ENCODE assay signal across 8 cellular contexts in genomic region chr1:159923203-159924024, GRCh38. TPM values are rescaled to one million over a fixed set of nuclear protein-coding genes. Genes with fewer than 3 reads are reported as not detected.
DNase-seq lines count a peak whose midpoint lies in the region; ATAC-seq and TF ChIP-seq lines count a peak whose summit lies in the region.

No MANE protein-coding gene starts in this region.

- no TSS peak for BruUV-seq in Caco-2 (replicated peaks; lab: Mats Ljungman, UMichigan)

- H3K36me3 Mint-ChIP-seq in Caco-2 (ENCODE audit: insufficient read depth, unreplicated experiment) = peaks cover 69% of the 10 kb centered on the region
- H3K36me3 Mint-ChIP-seq in activated naive CD4-positive, alpha-beta T cell treated with anti-CD3 and anti-CD28 coated beads for 36 hours (ENCODE audit: low read depth) = peaks cover 35% of the 10 kb centered on the region

- intact Hi-C loops in Caco-2 (cut with micrococcal nuclease; ENCODE audit: unreplicated experiment) = loop anchor here (2.0 kb wide), 1 partner anchor 23 kb away; the partner anchor contains the start of gene CFAP45
- intact Hi-C loops in activated naive CD4-positive, alpha-beta T cell treated with anti-CD3 and anti-CD28 coated beads for 36 hours (cut with micrococcal nuclease) = loop anchor here (1.0 to 10.0 kb wide), 8 partner anchors 31 to 881 kb away; partner anchors contain the start of genes AIM2, CD84, DCAF8 and PEA15
- intact Hi-C loops in heart left ventricle (cut with DNase I) = loop anchor here in 7 of 10 donors (2.0 to 10.0 kb wide), 4 partner anchors 33 to 909 kb away; no protein-coding TSS in a partner anchor
- intact Hi-C loops in aorta (cut with DNase I) = loop anchor here in 1 of 2 donors (2.0 to 10.0 kb wide), 3 partner anchors 69 to 291 kb away; partner anchors contain the start of gene IGSF8

- H3K36me3 ChIP-seq in Caco-2 (ENCODE audit: control insufficient read depth, insufficient read depth, low read length) = peaks cover 4% of the 10 kb centered on the region
- H3K36me3 ChIP-seq in HUES48 (ENCODE audit: control insufficient read depth, insufficient read depth, low read length) = peaks cover 40% of the 10 kb centered on the region
- peaks cover 14% of the 10 kb centered on the region; the same call in 1 of the 2 replicates for H3K36me3 ChIP-seq in SJCRH30
- H3K36me3 ChIP-seq in heart left ventricle = peaks cover 0 to 32% (median 26%) of the 10 kb centered on the region in 9 donors
- peaks cover 2 to 8% of the 10 kb centered on the region in 2 donors for H3K36me3 ChIP-seq in aorta (ENCODE audit: control insufficient read depth in 1 of 2, insufficient read depth in 2 of 2, low read length in 1 of 2)

- DNase-seq in Caco-2 = peak in 1 of 2 experiments; percentile 62
- peak; percentile 81 for DNase-seq in SJCRH30
- peak; percentile 94 for DNase-seq in activated naive CD4-positive, alpha-beta T cell treated with anti-CD3 and anti-CD28 coated beads for 36 hours
- DNase-seq in heart left ventricle = peak; percentile 89 to 93 (median 92)
- peak; percentile 70 for DNase-seq in retina
- DNase-seq in aorta = peak; percentile 93

- peak overlapping the region; percentile 98 for H3K27ac Mint-ChIP-seq in Caco-2 (ENCODE audit: unreplicated experiment)
- H3K27ac Mint-ChIP-seq in activated naive CD4-positive, alpha-beta T cell treated with anti-CD3 and anti-CD28 coated beads for 36 hours = peak overlapping the region; percentile 93

- H3K27me3 ChIP-seq in Caco-2 (replicated peaks; ENCODE audit: control insufficient read depth, insufficient read depth, low read length) = no peaks in the 10 kb centered on the region
- peaks cover 18% of the 10 kb centered on the region for H3K27me3 ChIP-seq in HUES48 (ENCODE audit: control insufficient read depth, insufficient read depth, low read length)
- H3K27me3 ChIP-seq in SJCRH30 = peaks cover 8% of the 10 kb centered on the region; the same call in 1 of the 2 replicates
- H3K27me3 ChIP-seq in heart left ventricle = no peaks in the 10 kb centered on the region
- H3K27me3 ChIP-seq in aorta (ENCODE audit: control insufficient read depth in 1 of 2, insufficient read depth in 2 of 2, low read length in 1 of 2) = no peaks in the 10 kb centered on the region

- peak overlapping the region; percentile 74 for H3K4me3 Mint-ChIP-seq in Caco-2 (ENCODE audit: unreplicated experiment)
- peak overlapping the region; percentile 91 for H3K4me3 Mint-ChIP-seq in activated naive CD4-positive, alpha-beta T cell treated with anti-CD3 and anti-CD28 coated beads for 36 hours

- peak in 1 of 2 donors; percentile 76 for TF ChIP-seq POLR2A in heart left ventricle (IDR thresholded peaks at IDR 0.05)

- WGBS in heart left ventricle, 4 donors = 18 to 28% (median 26%) methylated on average over 20 of the region's 20 CpGs
- 0% methylated on average over 20 of the region's 20 CpGs for WGBS in aorta, 2 donors

- no peaks in the 10 kb centered on the region for H3K9me3 Mint-ChIP-seq in Caco-2 (ENCODE audit: unreplicated experiment)
- no peaks in the 10 kb centered on the region for H3K9me3 Mint-ChIP-seq in activated naive CD4-positive, alpha-beta T cell treated with anti-CD3 and anti-CD28 coated beads for 36 hours

- peak overlapping the region; percentile 91 for H3K27ac ChIP-seq in HUES48 (ENCODE audit: low read depth, low read length)
- H3K27ac ChIP-seq in SJCRH30 = peak overlapping the region; percentile 95
- H3K27ac ChIP-seq in heart left ventricle = peak overlapping the region; percentile 86 to 100 (median 97)
- peak overlapping the region; percentile 85 to 88 for H3K27ac ChIP-seq in aorta (ENCODE audit: low read depth in 1 of 2, low read length in 2 of 2)

- H3K9ac ChIP-seq in HUES48 (ENCODE audit: low read depth, low read length) = peak overlapping the region; percentile 52; the same call in 1 of the 2 replicates

- no peaks in the 10 kb centered on the region for H3K9me3 ChIP-seq in Caco-2
- H3K9me3 ChIP-seq in HUES48 (ENCODE audit: control insufficient read depth, insufficient read depth, low read length) = no peaks in the 10 kb centered on the region
- H3K9me3 ChIP-seq in SJCRH30 (replicated peaks) = no peaks in the 10 kb centered on the region
- H3K9me3 ChIP-seq in heart left ventricle = no peaks in the 10 kb centered on the region
- no peaks in the 10 kb centered on the region for H3K9me3 ChIP-seq in aorta (ENCODE audit: control insufficient read depth, low read length)

- TF ChIP-seq CTCF in Caco-2 (IDR thresholded peaks at IDR 0.05; ENCODE audit: insufficient read depth in 1 of 2, low read depth in 1 of 2, low read length in 1 of 2, severe bottlenecking in 1 of 2, unreplicated experiment in 1 of 2) (no peak), heart left ventricle (IDR thresholded peaks at IDR 0.05) (no peak)

- H3K4me1 ChIP-seq in Caco-2 (peaks cover 53% of the 10 kb centered on the region), HUES48 (ENCODE audit: control insufficient read depth, insufficient read depth, low read length) (peaks cover 20% of the 10 kb centered on the region), SJCRH30 (peaks cover 37% of the 10 kb centered on the region), heart left ventricle (peaks cover 0 to 60% (median 49%) of the 10 kb centered on the region in 12 donors), aorta (ENCODE audit: control insufficient read depth in 1 of 2, insufficient read depth in 2 of 2, low read length in 2 of 2) (no peaks in the 10 kb centered on the region)

- peaks cover 45% of the 10 kb centered on the region for H3K4me1 Mint-ChIP-seq in Caco-2 (ENCODE audit: low read depth, unreplicated experiment)
- H3K4me1 Mint-ChIP-seq in activated naive CD4-positive, alpha-beta T cell treated with anti-CD3 and anti-CD28 coated beads for 36 hours (ENCODE audit: low read depth) = peaks cover 49% of the 10 kb centered on the region

- CTCF ChIA-PET in Caco-2 (lab: Charles Lee) = interaction anchor here (1.0 to 1.7 kb wide), 4 partner anchors 10 to 124 kb away, joined by 3 to 5 read pairs (median 4); no protein-coding TSS in a partner anchor
- CTCF ChIA-PET in activated naive CD4-positive, alpha-beta T cell treated with anti-CD3 and anti-CD28 coated beads for 36 hours (lab: Charles Lee) = interaction anchor here (1.5 to 6.0 kb wide), 4 partner anchors 12 to 162 kb away, joined by 5 to 41 read pairs (median 12); no protein-coding TSS in a partner anchor

- ATAC-seq in GM21515 (IDR thresholded peaks at IDR 0.05; ENCODE audit: unreplicated experiment) (peak; percentile 35), heart left ventricle (peak; percentile 54 to 76 (median 64)), aorta (ENCODE audit: low FRiP score) (peak; percentile 74)

- H3K4me3 ChIP-seq in Caco-2 (ENCODE audit: low read depth, low read length) = peak overlapping the region; percentile 63
- H3K4me3 ChIP-seq in HUES48 (ENCODE audit: low read depth, low read length) = peak overlapping the region; percentile 66
- H3K4me3 ChIP-seq in SJCRH30 = peak overlapping the region; percentile 68
- peak overlapping the region; percentile 64 to 99 (median 84) for H3K4me3 ChIP-seq in heart left ventricle
- H3K4me3 ChIP-seq in aorta (ENCODE audit: low read length in 2 of 2) = peak overlapping the region; percentile 66 to 86

- no peaks in the 10 kb centered on the region for H3K27me3 Mint-ChIP-seq in Caco-2 (ENCODE audit: insufficient read depth, unreplicated experiment)
- H3K27me3 Mint-ChIP-seq in activated naive CD4-positive, alpha-beta T cell treated with anti-CD3 and anti-CD28 coated beads for 36 hours (ENCODE audit: low read depth) = no peaks in the 10 kb centered on the region

- POLR2A ChIA-PET in Caco-2 (lab: Charles Lee) = interaction anchor here (0.5 kb wide), 1 partner anchor 9 kb away, joined by 3 read pairs; no protein-coding TSS in a partner anchor

RNA-seq across cellular contexts. Expression of gene TAGLN2, which starts 1.9 kb away (rescaled TPM):
- 518 and 531 TPM in 2 replicates for total RNA-seq in Caco-2 (2022)
- 82.6 and 85.4 TPM in 2 replicates for total RNA-seq in SJCRH30 (2014; rRNA removed; shearing (Covaris generic))
- 100 to 1,000 TPM; 453 to 454 TPM for total RNA-seq in activated naive CD4-positive, alpha-beta T cell treated with anti-CD3 and anti-CD28 coated beads for 36 hours
- total RNA-seq in heart left ventricle = 100 to 1,000 TPM in 5 of 9 donors, 10 to 100 TPM in 4; 84.3 to 246 (median 131) TPM
- polyA plus RNA-seq in heart left ventricle = 100 to 1,000 TPM; 113 to 226 TPM
- 100 to 1,000 TPM; 316 to 350 TPM for total RNA-seq in aorta
- 100 to 1,000 TPM; 349 to 383 TPM for polyA plus RNA-seq in aorta

RNA-seq across cellular contexts. Expression of gene IGSF9, which starts 22.0 kb away (rescaled TPM):
- 19.6 and 21.2 TPM in 2 replicates for total RNA-seq in Caco-2 (2022)
- 0.06 and 0.08 TPM in 2 replicates for total RNA-seq in SJCRH30 (2014; rRNA removed; shearing (Covaris generic))
- not detected for total RNA-seq in activated naive CD4-positive, alpha-beta T cell treated with anti-CD3 and anti-CD28 coated beads for 36 hours
- total RNA-seq in heart left ventricle = 1 to 10 TPM in 1 of 9 donors, under 1 TPM in 3, not detected in 5; 0.10 to 4.8 (median 0.12) TPM
- polyA plus RNA-seq in heart left ventricle = under 1 TPM in 1 of 2 donors, not detected in 1; 0.06 TPM
- under 1 TPM in 1 of 2 donors, not detected in 1; 0.30 TPM for total RNA-seq in aorta
- 1 to 10 TPM in 1 of 2 donors, under 1 TPM in 1; 0.05 to 1.0 TPM for polyA plus RNA-seq in aorta

RNA-seq across cellular contexts. Expression of gene CFAP45, which starts 23.4 kb away (rescaled TPM):
- total RNA-seq in Caco-2 (2022) = 1.1 and 1.5 TPM in 2 replicates
- 0.41 and 0.42 TPM in 2 replicates for total RNA-seq in SJCRH30 (2014; rRNA removed; shearing (Covaris generic))
- 1 to 10 TPM; 2.1 to 2.6 TPM for total RNA-seq in activated naive CD4-positive, alpha-beta T cell treated with anti-CD3 and anti-CD28 coated beads for 36 hours
- total RNA-seq in heart left ventricle = 1 to 10 TPM in 1 of 9 donors, under 1 TPM in 6, not detected in 2; 0.31 to 1.8 (median 0.62) TPM
- polyA plus RNA-seq in heart left ventricle = 1 to 10 TPM in 1 of 2 donors, under 1 TPM in 1; 0.29 to 1.3 TPM
- total RNA-seq in aorta = 1 to 10 TPM; 2.5 to 2.7 TPM
- 1 to 10 TPM in 1 of 2 donors, not detected in 1; 2.7 TPM for polyA plus RNA-seq in aorta

RNA-seq across cellular contexts. Expression of gene SLAMF9, which starts 30.6 kb away (rescaled TPM):
- total RNA-seq in Caco-2 (2022) (0.36 TPM in 1 of 2 replicates, not detected in the other), heart left ventricle (under 1 TPM in 1 of 9 donors, not detected in 8; 0.88 TPM), aorta (not detected)
- not detected in 2 replicates for total RNA-seq in SJCRH30 (2014; rRNA removed; shearing (Covaris generic))
- not detected for total RNA-seq in activated naive CD4-positive, alpha-beta T cell treated with anti-CD3 and anti-CD28 coated beads for 36 hours
- polyA plus RNA-seq in heart left ventricle (under 1 TPM in 1 of 2 donors, not detected in 1; 0.24 TPM), aorta (not detected)
